Comparison of ENCODE assay signal across 9 cellular contexts in the genomic region with DNA sequence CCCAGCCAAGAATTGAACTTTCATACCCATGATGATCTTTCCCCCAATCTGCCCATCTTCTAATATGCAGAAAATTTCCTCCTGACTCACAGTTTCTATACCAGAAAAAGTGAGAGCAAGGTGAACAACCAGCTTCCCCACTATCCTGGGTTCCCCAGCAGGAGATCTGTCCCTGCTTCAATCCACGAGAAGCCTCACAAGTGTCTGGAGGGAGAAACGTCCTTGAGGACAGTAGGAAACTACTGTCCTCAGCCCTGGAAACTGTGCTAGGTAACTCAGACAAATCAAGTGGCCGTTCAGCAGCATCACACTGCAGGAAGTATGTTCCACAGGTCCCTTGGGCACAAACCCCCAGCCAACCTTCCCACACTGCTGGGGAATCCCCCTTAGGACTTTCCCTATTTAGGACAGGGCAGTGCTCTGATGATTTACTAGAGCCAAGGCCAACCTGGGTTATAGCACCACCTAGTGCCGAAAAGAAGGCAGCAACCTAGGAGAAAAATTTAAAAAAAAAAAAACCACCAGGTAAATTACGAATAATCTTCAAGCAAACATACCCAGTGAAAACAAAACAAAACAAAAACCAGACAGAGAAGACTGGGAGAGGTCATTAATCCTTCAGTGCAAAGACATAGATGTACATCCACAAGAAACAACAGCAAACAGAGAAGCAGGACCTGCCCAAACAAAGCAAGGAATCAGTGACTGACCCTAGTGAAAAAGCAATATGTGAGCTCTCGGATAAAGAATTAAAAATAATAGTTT. TPM values are rescaled to one million over a fixed set of nuclear protein-coding genes. Genes with fewer than 3 reads are reported as not detected.
DNase-seq lines count a peak whose midpoint lies in the region; TF ChIP-seq lines count a peak whose summit lies in the region.
"Had no signal": no experiment of that assay in that cellular context is flagged by ENCODE, and none has a peak within 500 bp of the region (broad histone marks: within the 10 kb centered on the region; RNA-seq: fewer than 3 reads in every experiment).

No MANE protein-coding gene starts in this region.

- no peak overlapping the region for H3K27ac Mint-ChIP-seq in activated CD4-positive, alpha-beta memory T cell treated with anti-CD3 and anti-CD28 coated beads, Interleukin-2, amount 10 ng/mL, durations not matched to agents 7 days and 5 days
- H3K27ac Mint-ChIP-seq: stimulated activated naive CD8-positive, alpha-beta T cell treated with anti-CD3 and anti-CD28 coated beads, Interleukin-15, Interleukin-2, amounts not matched to agents 100 ng/mL and 50 ng/mL, for 24 hours had no signal

- TF ChIP-seq CTCF in hepatocyte (IDR thresholded peaks at IDR 0.05; ENCODE audit: poor library complexity) (peak; percentile 70), stomach (IDR thresholded peaks at IDR 0.05) (peak in 5 of 7 experiments; percentile 21 to 65 (median 45))

- peak; percentile 81 for TF ChIP-seq RAD21 in Ishikawa (IDR thresholded peaks at IDR 0.05; ENCODE audit: low read depth)

- no peak overlapping the region for H3K4me3 Mint-ChIP-seq in activated CD4-positive, alpha-beta memory T cell treated with anti-CD3 and anti-CD28 coated beads, Interleukin-2, amount 10 ng/mL, durations not matched to agents 7 days and 5 days
- H3K4me3 Mint-ChIP-seq: stimulated activated naive CD8-positive, alpha-beta T cell treated with anti-CD3 and anti-CD28 coated beads, Interleukin-15, Interleukin-2, amounts not matched to agents 100 ng/mL and 50 ng/mL, for 24 hours had no signal

- POLR2A ChIA-PET in activated CD4-positive, alpha-beta memory T cell treated with anti-CD3 and anti-CD28 coated beads, Interleukin-2, amount 10 ng/mL, durations not matched to agents 7 days and 5 days (lab: Charles Lee) = no interaction called here

- H3K27me3 ChIP-seq in hepatocyte (no peaks in the 10 kb centered on the region), stomach (no peaks in the 10 kb centered on the region)

- no peaks in the 10 kb centered on the region for H3K36me3 ChIP-seq in hepatocyte (replicated peaks; ENCODE audit: insufficient read depth, low read depth)
- H3K36me3 ChIP-seq in stomach = no peaks in the 10 kb centered on the region

- H3K27me3 Mint-ChIP-seq in activated CD4-positive, alpha-beta memory T cell treated with anti-CD3 and anti-CD28 coated beads, Interleukin-2, amount 10 ng/mL, durations not matched to agents 7 days and 5 days = peaks cover 36% of the 10 kb centered on the region

- H4K20me1 ChIP-seq in hepatocyte (ENCODE audit: insufficient read depth, poor library complexity, severe bottlenecking) = no peaks in the 10 kb centered on the region

- WGBS in hepatocyte (ENCODE audit: low lambda C conversion rate, missing lambda C conversion rate) = 53% methylated on average over 6 of the region's 6 CpGs
- whole genome bisulfite sequencing in stomach, 5 donors = 31 to 48% (median 39%) methylated on average over 6 of the region's 6 CpGs

- no peak overlapping the region for H2AFZ ChIP-seq in hepatocyte

- DNase-seq in AML-193 (lab: John Stamatoyannopoulos, UW) = peak; percentile 18 to 34
- DNase-seq in GM03348 (ENCODE audit: low spot score) = peak; percentile 55
- peak; percentile 47 for DNase-seq in H4 (ENCODE audit: low spot score)
- peak; percentile 37 for DNase-seq in activated CD4-positive, alpha-beta memory T cell treated with anti-CD3 and anti-CD28 coated beads, Interleukin-2, amount 10 ng/mL, durations not matched to agents 7 days and 5 days
- peak; percentile 70 for DNase-seq in hepatocyte (ENCODE audit: low spot score)
- DNase-seq in stomach = peak; percentile 30
- DNase-seq in posterior cingulate gyrus = no peak

- H3K9me2 ChIP-seq in hepatocyte (replicated peaks; ENCODE audit: insufficient read depth) = no peaks in the 10 kb centered on the region

- TF ChIP-seq POLR2A in stomach (IDR thresholded peaks at IDR 0.05) = no peak

- H3K4me2 ChIP-seq in hepatocyte = no peak overlapping the region

- H3K4me1 ChIP-seq in hepatocyte (ENCODE audit: insufficient read depth) (no peaks in the 10 kb centered on the region), stomach (no peaks in the 10 kb centered on the region)

- TF ChIP-seq EP300 in Ishikawa (IDR thresholded peaks at IDR 0.05; ENCODE audit: borderline replicate concordance) (no peak), stomach (IDR thresholded peaks at IDR 0.05) (no peak)

- no peak overlapping the region for H3K27ac ChIP-seq in hepatocyte
- H3K27ac ChIP-seq in stomach = no peak overlapping the region

- no peaks in the 10 kb centered on the region for H3K36me3 Mint-ChIP-seq in activated CD4-positive, alpha-beta memory T cell treated with anti-CD3 and anti-CD28 coated beads, Interleukin-2, amount 10 ng/mL, durations not matched to agents 7 days and 5 days (ENCODE audit: low read depth)

- no peaks in the 10 kb centered on the region for H3K79me2 ChIP-seq in hepatocyte

- no peaks in the 10 kb centered on the region for H3K4me1 Mint-ChIP-seq in activated CD4-positive, alpha-beta memory T cell treated with anti-CD3 and anti-CD28 coated beads, Interleukin-2, amount 10 ng/mL, durations not matched to agents 7 days and 5 days

- H3K4me3 ChIP-seq in hepatocyte (no peak overlapping the region), stomach (no peak overlapping the region)

- intact Hi-C loops in stomach (cut with DNase I; ENCODE audit: low total_unique reads) = no loop called here
- intact Hi-C loops in posterior cingulate gyrus (cut with DNase I) = no loop called here

- CTCF ChIA-PET in activated CD4-positive, alpha-beta memory T cell treated with anti-CD3 and anti-CD28 coated beads, Interleukin-2, amount 10 ng/mL, durations not matched to agents 7 days and 5 days (lab: Charles Lee) = interaction anchor here (0.6 to 6.6 kb wide), 10 partner anchors 11 to 318 kb away, joined by 3 to 94 read pairs (median 4); no protein-coding TSS in a partner anchor

- H3K9me3 ChIP-seq in hepatocyte (ENCODE audit: low read depth) (no peaks in the 10 kb centered on the region), stomach (no peaks in the 10 kb centered on the region)

- no peaks in the 10 kb centered on the region for H3K9me3 Mint-ChIP-seq in activated CD4-positive, alpha-beta memory T cell treated with anti-CD3 and anti-CD28 coated beads, Interleukin-2, amount 10 ng/mL, durations not matched to agents 7 days and 5 days
- H3K9me3 Mint-ChIP-seq: stimulated activated naive CD8-positive, alpha-beta T cell treated with anti-CD3 and anti-CD28 coated beads, Interleukin-15, Interleukin-2, amounts not matched to agents 100 ng/mL and 50 ng/mL, for 24 hours had no signal

TF ChIP-seq in Ishikawa, 13 proteins besides CTCF, POLR2A, EP300 and RAD21 (continues in another document):
- TF ChIP-seq CEBPB (IDR thresholded peaks at IDR 0.05) (no peak), TCF12 (IDR thresholded peaks at IDR 0.05; ENCODE audit: low read depth) (no peak), FOXM1 (IDR thresholded peaks at IDR 0.05; ENCODE audit: borderline replicate concordance, low read depth) (no peak), ZBTB7A (IDR thresholded peaks at IDR 0.05; ENCODE audit: low read depth) (no peak), TEAD4 (IDR thresholded peaks at IDR 0.05) (no peak), EGR1 (IDR thresholded peaks at IDR 0.05) (no peak), YY1 (IDR thresholded peaks at IDR 0.05; ENCODE audit: low read depth) (no peak), TAF1 (IDR thresholded peaks at IDR 0.05; ENCODE audit: low read depth) (no peak)
- TF ChIP-seq, protein P1, sequence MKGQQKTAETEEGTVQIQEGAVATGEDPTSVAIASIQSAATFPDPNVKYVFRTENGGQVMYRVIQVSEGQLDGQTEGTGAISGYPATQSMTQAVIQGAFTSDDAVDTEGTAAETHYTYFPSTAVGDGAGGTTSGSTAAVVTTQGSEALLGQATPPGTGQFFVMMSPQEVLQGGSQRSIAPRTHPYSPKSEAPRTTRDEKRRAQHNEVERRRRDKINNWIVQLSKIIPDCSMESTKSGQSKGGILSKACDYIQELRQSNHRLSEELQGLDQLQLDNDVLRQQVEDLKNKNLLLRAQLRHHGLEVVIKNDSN (IDR thresholded peaks at IDR 0.05) = no peak
- TF ChIP-seq, protein P2, sequence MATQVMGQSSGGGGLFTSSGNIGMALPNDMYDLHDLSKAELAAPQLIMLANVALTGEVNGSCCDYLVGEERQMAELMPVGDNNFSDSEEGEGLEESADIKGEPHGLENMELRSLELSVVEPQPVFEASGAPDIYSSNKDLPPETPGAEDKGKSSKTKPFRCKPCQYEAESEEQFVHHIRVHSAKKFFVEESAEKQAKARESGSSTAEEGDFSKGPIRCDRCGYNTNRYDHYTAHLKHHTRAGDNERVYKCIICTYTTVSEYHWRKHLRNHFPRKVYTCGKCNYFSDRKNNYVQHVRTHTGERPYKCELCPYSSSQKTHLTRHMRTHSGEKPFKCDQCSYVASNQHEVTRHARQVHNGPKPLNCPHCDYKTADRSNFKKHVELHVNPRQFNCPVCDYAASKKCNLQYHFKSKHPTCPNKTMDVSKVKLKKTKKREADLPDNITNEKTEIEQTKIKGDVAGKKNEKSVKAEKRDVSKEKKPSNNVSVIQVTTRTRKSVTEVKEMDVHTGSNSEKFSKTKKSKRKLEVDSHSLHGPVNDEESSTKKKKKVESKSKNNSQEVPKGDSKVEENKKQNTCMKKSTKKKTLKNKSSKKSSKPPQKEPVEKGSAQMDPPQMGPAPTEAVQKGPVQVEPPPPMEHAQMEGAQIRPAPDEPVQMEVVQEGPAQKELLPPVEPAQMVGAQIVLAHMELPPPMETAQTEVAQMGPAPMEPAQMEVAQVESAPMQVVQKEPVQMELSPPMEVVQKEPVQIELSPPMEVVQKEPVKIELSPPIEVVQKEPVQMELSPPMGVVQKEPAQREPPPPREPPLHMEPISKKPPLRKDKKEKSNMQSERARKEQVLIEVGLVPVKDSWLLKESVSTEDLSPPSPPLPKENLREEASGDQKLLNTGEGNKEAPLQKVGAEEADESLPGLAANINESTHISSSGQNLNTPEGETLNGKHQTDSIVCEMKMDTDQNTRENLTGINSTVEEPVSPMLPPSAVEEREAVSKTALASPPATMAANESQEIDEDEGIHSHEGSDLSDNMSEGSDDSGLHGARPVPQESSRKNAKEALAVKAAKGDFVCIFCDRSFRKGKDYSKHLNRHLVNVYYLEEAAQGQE (IDR thresholded peaks at IDR 0.05; ENCODE audit: low read depth) = no peak

RNA-seq across cellular contexts. Expression of a gene that starts 36.0 kb away (rescaled TPM):
- 0.04 and 0.10 TPM in 2 replicates for total RNA-seq in H4 (2014; rRNA removed; shearing (Covaris generic))
- total RNA-seq in activated CD4-positive, alpha-beta memory T cell treated with anti-CD3 and anti-CD28 coated beads, Interleukin-2, amount 10 ng/mL, durations not matched to agents 7 days and 5 days = not detected
- total RNA-seq in hepatocyte = 5.6 and 6.7 TPM in 2 replicates
- 2.8 and 5.7 TPM in 2 replicates for polyA plus RNA-seq in hepatocyte
- not detected for total RNA-seq in stomach
- polyA plus RNA-seq in stomach = not detected

RNA-seq across cellular contexts. Expression of a gene that starts 54.6 kb away (rescaled TPM):
- not detected in 2 replicates for total RNA-seq in H4 (2014; rRNA removed; shearing (Covaris generic))
- total RNA-seq in activated CD4-positive, alpha-beta memory T cell treated with anti-CD3 and anti-CD28 coated beads, Interleukin-2, amount 10 ng/mL, durations not matched to agents 7 days and 5 days = not detected
- total RNA-seq in hepatocyte (19.3 and 33.4 TPM in 2 replicates), stomach (under 1 TPM in 1 of 5 donors, not detected in 4; 0.55 TPM)
- polyA plus RNA-seq in hepatocyte (40.5 and 52.2 TPM in 2 replicates), stomach (not detected)

Comparison
In these comparisons a context has a peak if more than half of its experiments do, and no peak if none do; other contexts are left out.
1. DNase-seq: peak in AML-193 (2 of 2), GM03348 (single experiment), H4 (single experiment), activated CD4-positive, alpha-beta memory T cell treated with anti-CD3 and anti-CD28 coated beads, Interleukin-2, amount 10 ng/mL, durations not matched to agents 7 days and 5 days (single experiment), hepatocyte (single experiment) and stomach (single experiment); none in posterior cingulate gyrus (0 of 10).
2. RNA of a gene that starts 54.6 kb away (total RNA-seq): 19.3 to 33.4 TPM in hepatocyte; not detected in H4, not detected in activated CD4-positive, alpha-beta memory T cell treated with anti-CD3 and anti-CD28 coated beads, Interleukin-2, amount 10 ng/mL, durations not matched to agents 7 days and 5 days and 0.55 TPM in stomach; every median in the first group is over 10 times any median in the second.